In genomic region chr11:133712235-133712634, GRCh38 we compare ENCODE assay signal across 21 cellular contexts.
"Had no signal": no experiment of that assay in that cellular context is flagged by ENCODE, and none has a peak within 500 bp of the region (broad histone marks: within the 10 kb centered on the region; RNA-seq: fewer than 3 reads in every experiment).

No MANE protein-coding gene starts in this region.

- DNase-seq: activated CD4-positive, alpha-beta T cell treated with anti-CD3 and anti-CD28 coated beads, Interleukin-2, amount 50 U/mL, for 4 hours; activated CD8-positive, alpha-beta memory T cell treated with anti-CD3 and anti-CD28 coated beads for 24 hours; activated CD8-positive, alpha-beta memory T cell treated with anti-CD3 and anti-CD28 coated beads, Interleukin-2, amount 50 U/mL, for 4 hours; activated naive CD4-positive, alpha-beta T cell treated with Interleukin-2 at 50 U/mL for 16 hours; activated naive CD8-positive, alpha-beta T cell treated with anti-CD3 and anti-CD28 coated beads for 36 hours; activated T-cell treated with anti-CD3 and anti-CD28 coated beads, Interleukin-2, amount 50 U/mL, for 24 hours; central memory CD4-positive, alpha-beta T cell; effector memory CD4-positive, alpha-beta T cell; foreskin melanocyte; islet precursor cell; naive thymus-derived CD8-positive, alpha-beta T cell; stimulated activated CD4-positive, alpha-beta T cell treated with anti-CD3 and anti-CD28 coated beads, Interleukin-4, amount 100 ng/mL, for 24 hours; stimulated activated naive CD4-positive, alpha-beta T cell treated with Interleukin-2 at 50 U/mL for 16 hours; T-helper 1 cell; upper lobe of right lung had no signal

- FAIRE-seq: astrocyte, colon, TTC549 had no signal

- H3K9me3 ChIP-seq: prostate gland, thoracic aorta, upper lobe of right lung had no signal

- H3K79me2 ChIP-seq: hepatocyte had no signal

- H3K4me2 ChIP-seq: hepatocyte had no signal

- H3K4me3 ChIP-seq: hepatocyte, prostate gland, thoracic aorta, upper lobe of right lung had no signal

- H3K36me3 ChIP-seq: prostate gland, thoracic aorta, upper lobe of right lung had no signal

- H2AFZ ChIP-seq: hepatocyte had no signal

- H3K4me1 ChIP-seq: prostate gland, upper lobe of right lung had no signal

- H3K27ac ChIP-seq: hepatocyte, prostate gland, thoracic aorta, upper lobe of right lung had no signal
